In the genomic region with DNA sequence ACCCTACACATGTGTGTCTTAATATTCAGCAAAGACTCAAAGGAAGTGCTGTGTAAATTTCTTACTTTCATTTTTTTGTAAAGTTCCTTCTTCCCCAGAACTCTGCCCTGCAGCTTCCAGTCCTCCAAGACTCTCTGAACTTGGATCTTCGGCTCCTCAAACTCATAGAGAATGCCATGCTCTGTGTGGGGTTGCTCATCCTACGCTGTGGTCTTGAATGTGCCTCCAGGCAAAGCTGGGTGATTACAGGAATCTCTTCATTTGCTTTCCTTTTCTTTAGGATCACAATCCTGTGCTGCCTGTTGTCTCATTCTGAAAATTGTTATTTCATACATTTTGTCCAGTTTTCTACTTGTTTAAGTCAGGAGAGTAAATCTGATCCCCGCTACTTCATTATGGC, we compare ENCODE assay signal across 1 cellular context.
TF ChIP-seq lines count a peak whose summit lies in the region.

No MANE protein-coding gene starts in this region.

TF ChIP-seq in SK-N-SH, 30 proteins besides CTCF, POLR2A, EP300 and RAD21:
- TF ChIP-seq EZH2phosphoT487 (IDR thresholded peaks at IDR 0.05; ENCODE audit: borderline replicate concordance, low read depth), result no peak
- TF ChIP-seq TEAD4 (IDR thresholded peaks at IDR 0.05; ENCODE audit: borderline replicate concordance, insufficient read depth), result no peak
- no peak for TF ChIP-seq NRF1 (IDR thresholded peaks at IDR 0.05; ENCODE audit: low read depth, low read length)
- TF ChIP-seq, protein P1, sequence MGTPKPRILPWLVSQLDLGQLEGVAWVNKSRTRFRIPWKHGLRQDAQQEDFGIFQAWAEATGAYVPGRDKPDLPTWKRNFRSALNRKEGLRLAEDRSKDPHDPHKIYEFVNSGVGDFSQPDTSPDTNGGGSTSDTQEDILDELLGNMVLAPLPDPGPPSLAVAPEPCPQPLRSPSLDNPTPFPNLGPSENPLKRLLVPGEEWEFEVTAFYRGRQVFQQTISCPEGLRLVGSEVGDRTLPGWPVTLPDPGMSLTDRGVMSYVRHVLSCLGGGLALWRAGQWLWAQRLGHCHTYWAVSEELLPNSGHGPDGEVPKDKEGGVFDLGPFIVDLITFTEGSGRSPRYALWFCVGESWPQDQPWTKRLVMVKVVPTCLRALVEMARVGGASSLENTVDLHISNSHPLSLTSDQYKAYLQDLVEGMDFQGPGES (IDR thresholded peaks at IDR 0.05; ENCODE audit: low read depth, low read length), result no peak
- TF ChIP-seq MEF2A (IDR thresholded peaks at IDR 0.05; ENCODE audit: borderline replicate concordance, low read depth), result no peak
- no peak for TF ChIP-seq ELF1 (IDR thresholded peaks at IDR 0.05)
- TF ChIP-seq, protein P2, sequence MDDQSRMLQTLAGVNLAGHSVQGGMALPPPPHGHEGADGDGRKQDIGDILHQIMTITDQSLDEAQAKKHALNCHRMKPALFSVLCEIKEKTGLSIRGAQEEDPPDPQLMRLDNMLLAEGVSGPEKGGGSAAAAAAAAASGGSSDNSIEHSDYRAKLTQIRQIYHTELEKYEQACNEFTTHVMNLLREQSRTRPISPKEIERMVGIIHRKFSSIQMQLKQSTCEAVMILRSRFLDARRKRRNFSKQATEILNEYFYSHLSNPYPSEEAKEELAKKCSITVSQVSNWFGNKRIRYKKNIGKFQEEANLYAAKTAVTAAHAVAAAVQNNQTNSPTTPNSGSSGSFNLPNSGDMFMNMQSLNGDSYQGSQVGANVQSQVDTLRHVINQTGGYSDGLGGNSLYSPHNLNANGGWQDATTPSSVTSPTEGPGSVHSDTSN (IDR thresholded peaks at IDR 0.05), result no peak
- TF ChIP-seq RFX5 (IDR thresholded peaks at IDR 0.05; ENCODE audit: low read length), result no peak
- TF ChIP-seq, protein P3, sequence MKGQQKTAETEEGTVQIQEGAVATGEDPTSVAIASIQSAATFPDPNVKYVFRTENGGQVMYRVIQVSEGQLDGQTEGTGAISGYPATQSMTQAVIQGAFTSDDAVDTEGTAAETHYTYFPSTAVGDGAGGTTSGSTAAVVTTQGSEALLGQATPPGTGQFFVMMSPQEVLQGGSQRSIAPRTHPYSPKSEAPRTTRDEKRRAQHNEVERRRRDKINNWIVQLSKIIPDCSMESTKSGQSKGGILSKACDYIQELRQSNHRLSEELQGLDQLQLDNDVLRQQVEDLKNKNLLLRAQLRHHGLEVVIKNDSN (IDR thresholded peaks at IDR 0.05; ENCODE audit: borderline replicate concordance, low read depth), result no peak
- TF ChIP-seq TCF12 (IDR thresholded peaks at IDR 0.05), result no peak
- TF ChIP-seq, protein P4, sequence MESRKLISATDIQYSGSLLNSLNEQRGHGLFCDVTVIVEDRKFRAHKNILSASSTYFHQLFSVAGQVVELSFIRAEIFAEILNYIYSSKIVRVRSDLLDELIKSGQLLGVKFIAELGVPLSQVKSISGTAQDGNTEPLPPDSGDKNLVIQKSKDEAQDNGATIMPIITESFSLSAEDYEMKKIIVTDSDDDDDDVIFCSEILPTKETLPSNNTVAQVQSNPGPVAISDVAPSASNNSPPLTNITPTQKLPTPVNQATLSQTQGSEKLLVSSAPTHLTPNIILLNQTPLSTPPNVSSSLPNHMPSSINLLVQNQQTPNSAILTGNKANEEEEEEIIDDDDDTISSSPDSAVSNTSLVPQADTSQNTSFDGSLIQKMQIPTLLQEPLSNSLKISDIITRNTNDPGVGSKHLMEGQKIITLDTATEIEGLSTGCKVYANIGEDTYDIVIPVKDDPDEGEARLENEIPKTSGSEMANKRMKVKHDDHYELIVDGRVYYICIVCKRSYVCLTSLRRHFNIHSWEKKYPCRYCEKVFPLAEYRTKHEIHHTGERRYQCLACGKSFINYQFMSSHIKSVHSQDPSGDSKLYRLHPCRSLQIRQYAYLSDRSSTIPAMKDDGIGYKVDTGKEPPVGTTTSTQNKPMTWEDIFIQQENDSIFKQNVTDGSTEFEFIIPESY (IDR thresholded peaks at IDR 0.05; ENCODE audit: borderline replicate concordance, low read depth), result no peak
TF ChIP-seq in SK-N-SH: peak in this region for 0.
